Comparison of ENCODE assay signal across 1 cellular context in genomic region chr7:40231796-40232195, GRCh38.
TF ChIP-seq lines count a peak whose summit lies in the region.

No MANE protein-coding gene starts in this region.

TF ChIP-seq in GM12878, 131 proteins besides CTCF, POLR2A, EP300 and RAD21 (continued from another document):
- no peak for TF ChIP-seq ZBTB40 (IDR thresholded peaks at IDR 0.05; ENCODE audit: borderline replicate concordance)
- no peak for TF ChIP-seq IRF3 (IDR thresholded peaks at IDR 0.05)
- no peak for TF ChIP-seq NR2C1 (IDR thresholded peaks at IDR 0.05)
- no peak for TF ChIP-seq GABPA (IDR thresholded peaks at IDR 0.05; ENCODE audit: low read depth)
- TF ChIP-seq ATF2 (IDR thresholded peaks at IDR 0.05; ENCODE audit: low read length), result no peak
- no peak for TF ChIP-seq ZNF592 (IDR thresholded peaks at IDR 0.05)
- no peak for TF ChIP-seq BCL3 (IDR thresholded peaks at IDR 0.05; ENCODE audit: borderline replicate concordance, insufficient read depth, low read depth, low read length, poor library complexity, severe bottlenecking)
- TF ChIP-seq BCLAF1 (IDR thresholded peaks at IDR 0.05), result no peak
